In the genomic region with DNA sequence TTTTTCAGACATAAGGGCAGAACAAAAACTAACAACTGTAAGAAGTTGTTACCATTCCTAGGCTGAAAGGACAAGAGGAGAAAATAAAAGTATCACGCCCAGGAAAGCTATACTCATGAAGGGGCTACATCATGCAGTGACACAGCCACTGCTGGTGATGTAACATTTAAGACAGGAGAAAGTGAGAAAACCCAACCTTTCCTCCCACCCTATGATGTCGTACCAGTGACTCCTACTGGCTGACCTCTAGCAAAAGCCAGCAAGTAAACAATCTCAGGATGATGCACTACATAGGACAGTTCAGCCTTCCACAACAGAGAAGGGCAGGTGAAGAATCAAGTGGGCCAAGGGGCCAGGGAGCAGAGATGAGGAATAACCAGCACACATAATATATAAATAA, we compare ENCODE assay signal across 10 cellular contexts. TPM values are rescaled to one million over a fixed set of nuclear protein-coding genes. Genes with fewer than 3 reads are reported as not detected.
DNase-seq lines count a peak whose midpoint lies in the region; ATAC-seq and TF ChIP-seq lines count a peak whose summit lies in the region.
"Had no signal": no experiment of that assay in that cellular context is flagged by ENCODE, and none has a peak within 500 bp of the region (broad histone marks: within the 10 kb centered on the region; RNA-seq: fewer than 3 reads in every experiment).

No MANE protein-coding gene starts in this region.

- H3K4me3 ChIP-seq in GM12864 (ENCODE audit: low read depth, low read length) (no peak overlapping the region), foreskin fibroblast (ENCODE audit: low read depth in 1 of 2, low read length in 2 of 2) (no peak overlapping the region)
- no peak overlapping the region for H3K4me3 ChIP-seq in Jurkat, Clone E6-1 (ENCODE audit: low read length)

- CTCF ChIA-PET in WTC11 (lab: Charles Lee): interaction anchor here (0.7 to 1.0 kb wide), 2 partner anchors 87 to 399 kb away, joined by 3 read pairs; no protein-coding TSS in a partner anchor

- H3K27me3 Mint-ChIP-seq in WTC11 (ENCODE audit: low read depth): no peaks in the 10 kb centered on the region; the same call in 1 of the 2 replicates

- DNase-seq in GM12864 (ENCODE audit: low read depth): no peak
- peak; percentile 14 for DNase-seq in Jurkat, Clone E6-1 (ENCODE audit: low read depth, low spot score)
- peak; percentile 21 for DNase-seq in WTC11 (ENCODE audit: low spot score)
- peak; percentile 41 for DNase-seq in medulla oblongata (ENCODE audit: extremely low spot score)
- no peak for DNase-seq in NCI-H446 (lab: John Stamatoyannopoulos, UW)
- DNase-seq in GM03348 (ENCODE audit: low spot score): no peak
- DNase-seq in foreskin fibroblast: no peak
- DNase-seq: activated T-cell treated with anti-CD3 and anti-CD28 coated beads, Interleukin-2, amount 50 U/mL, for 1 hour; kidney had no signal

- H3K9me3 Mint-ChIP-seq in WTC11: peaks cover 4% of the 10 kb centered on the region; the same call in 1 of the 2 replicates

- H3K4me3 Mint-ChIP-seq in WTC11: no peak overlapping the region

- H3K27ac Mint-ChIP-seq in WTC11: no peak overlapping the region

- peak; percentile 38 for TF ChIP-seq CTCF in GM12864 (IDR thresholded peaks at IDR 0.05; ENCODE audit: low read depth, low read length, missing control alignments)
- TF ChIP-seq CTCF in WTC11 (IDR thresholded peaks at IDR 0.05): no peak
- no peak for TF ChIP-seq CTCF in foreskin fibroblast (IDR thresholded peaks at IDR 0.05; ENCODE audit: low read depth, low read length)

- H3K36me3 Mint-ChIP-seq in WTC11: no peaks in the 10 kb centered on the region

- POLR2A ChIA-PET in WTC11 (lab: Charles Lee): no interaction called here

- peak; percentile 95 for ATAC-seq in WTC11

- no peaks in the 10 kb centered on the region for H3K4me1 Mint-ChIP-seq in WTC11

TF ChIP-seq in WTC11, 78 proteins besides CTCF, POLR2A, EP300 and RAD21:
- TF ChIP-seq, protein P1, sequence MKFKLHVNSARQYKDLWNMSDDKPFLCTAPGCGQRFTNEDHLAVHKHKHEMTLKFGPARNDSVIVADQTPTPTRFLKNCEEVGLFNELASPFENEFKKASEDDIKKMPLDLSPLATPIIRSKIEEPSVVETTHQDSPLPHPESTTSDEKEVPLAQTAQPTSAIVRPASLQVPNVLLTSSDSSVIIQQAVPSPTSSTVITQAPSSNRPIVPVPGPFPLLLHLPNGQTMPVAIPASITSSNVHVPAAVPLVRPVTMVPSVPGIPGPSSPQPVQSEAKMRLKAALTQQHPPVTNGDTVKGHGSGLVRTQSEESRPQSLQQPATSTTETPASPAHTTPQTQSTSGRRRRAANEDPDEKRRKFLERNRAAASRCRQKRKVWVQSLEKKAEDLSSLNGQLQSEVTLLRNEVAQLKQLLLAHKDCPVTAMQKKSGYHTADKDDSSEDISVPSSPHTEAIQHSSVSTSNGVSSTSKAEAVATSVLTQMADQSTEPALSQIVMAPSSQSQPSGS (CRISPR knock-in tag; IDR thresholded peaks at IDR 0.05; ENCODE audit: borderline replicate concordance, low read depth): no peak
- TF ChIP-seq CREB1 (CRISPR knock-in tag; IDR thresholded peaks at IDR 0.05): no peak
- TF ChIP-seq, protein P2, sequence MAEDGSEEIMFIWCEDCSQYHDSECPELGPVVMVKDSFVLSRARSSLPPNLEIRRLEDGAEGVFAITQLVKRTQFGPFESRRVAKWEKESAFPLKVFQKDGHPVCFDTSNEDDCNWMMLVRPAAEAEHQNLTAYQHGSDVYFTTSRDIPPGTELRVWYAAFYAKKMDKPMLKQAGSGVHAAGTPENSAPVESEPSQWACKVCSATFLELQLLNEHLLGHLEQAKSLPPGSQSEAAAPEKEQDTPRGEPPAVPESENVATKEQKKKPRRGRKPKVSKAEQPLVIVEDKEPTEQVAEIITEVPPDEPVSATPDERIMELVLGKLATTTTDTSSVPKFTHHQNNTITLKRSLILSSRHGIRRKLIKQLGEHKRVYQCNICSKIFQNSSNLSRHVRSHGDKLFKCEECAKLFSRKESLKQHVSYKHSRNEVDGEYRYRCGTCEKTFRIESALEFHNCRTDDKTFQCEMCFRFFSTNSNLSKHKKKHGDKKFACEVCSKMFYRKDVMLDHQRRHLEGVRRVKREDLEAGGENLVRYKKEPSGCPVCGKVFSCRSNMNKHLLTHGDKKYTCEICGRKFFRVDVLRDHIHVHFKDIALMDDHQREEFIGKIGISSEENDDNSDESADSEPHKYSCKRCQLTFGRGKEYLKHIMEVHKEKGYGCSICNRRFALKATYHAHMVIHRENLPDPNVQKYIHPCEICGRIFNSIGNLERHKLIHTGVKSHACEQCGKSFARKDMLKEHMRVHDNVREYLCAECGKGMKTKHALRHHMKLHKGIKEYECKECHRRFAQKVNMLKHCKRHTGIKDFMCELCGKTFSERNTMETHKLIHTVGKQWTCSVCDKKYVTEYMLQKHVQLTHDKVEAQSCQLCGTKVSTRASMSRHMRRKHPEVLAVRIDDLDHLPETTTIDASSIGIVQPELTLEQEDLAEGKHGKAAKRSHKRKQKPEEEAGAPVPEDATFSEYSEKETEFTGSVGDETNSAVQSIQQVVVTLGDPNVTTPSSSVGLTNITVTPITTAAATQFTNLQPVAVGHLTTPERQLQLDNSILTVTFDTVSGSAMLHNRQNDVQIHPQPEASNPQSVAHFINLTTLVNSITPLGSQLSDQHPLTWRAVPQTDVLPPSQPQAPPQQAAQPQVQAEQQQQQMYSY (CRISPR knock-in tag; IDR thresholded peaks at IDR 0.05): no peak
- no peak for TF ChIP-seq HMGA2 (CRISPR knock-in tag; IDR thresholded peaks at IDR 0.05)
- TF ChIP-seq, protein P3, sequence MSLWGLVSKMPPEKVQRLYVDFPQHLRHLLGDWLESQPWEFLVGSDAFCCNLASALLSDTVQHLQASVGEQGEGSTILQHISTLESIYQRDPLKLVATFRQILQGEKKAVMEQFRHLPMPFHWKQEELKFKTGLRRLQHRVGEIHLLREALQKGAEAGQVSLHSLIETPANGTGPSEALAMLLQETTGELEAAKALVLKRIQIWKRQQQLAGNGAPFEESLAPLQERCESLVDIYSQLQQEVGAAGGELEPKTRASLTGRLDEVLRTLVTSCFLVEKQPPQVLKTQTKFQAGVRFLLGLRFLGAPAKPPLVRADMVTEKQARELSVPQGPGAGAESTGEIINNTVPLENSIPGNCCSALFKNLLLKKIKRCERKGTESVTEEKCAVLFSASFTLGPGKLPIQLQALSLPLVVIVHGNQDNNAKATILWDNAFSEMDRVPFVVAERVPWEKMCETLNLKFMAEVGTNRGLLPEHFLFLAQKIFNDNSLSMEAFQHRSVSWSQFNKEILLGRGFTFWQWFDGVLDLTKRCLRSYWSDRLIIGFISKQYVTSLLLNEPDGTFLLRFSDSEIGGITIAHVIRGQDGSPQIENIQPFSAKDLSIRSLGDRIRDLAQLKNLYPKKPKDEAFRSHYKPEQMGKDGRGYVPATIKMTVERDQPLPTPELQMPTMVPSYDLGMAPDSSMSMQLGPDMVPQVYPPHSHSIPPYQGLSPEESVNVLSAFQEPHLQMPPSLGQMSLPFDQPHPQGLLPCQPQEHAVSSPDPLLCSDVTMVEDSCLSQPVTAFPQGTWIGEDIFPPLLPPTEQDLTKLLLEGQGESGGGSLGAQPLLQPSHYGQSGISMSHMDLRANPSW (CRISPR knock-in tag; conservative IDR thresholded peaks at IDR 0.05; ENCODE audit: low read depth): no peak
- TF ChIP-seq, protein P4, sequence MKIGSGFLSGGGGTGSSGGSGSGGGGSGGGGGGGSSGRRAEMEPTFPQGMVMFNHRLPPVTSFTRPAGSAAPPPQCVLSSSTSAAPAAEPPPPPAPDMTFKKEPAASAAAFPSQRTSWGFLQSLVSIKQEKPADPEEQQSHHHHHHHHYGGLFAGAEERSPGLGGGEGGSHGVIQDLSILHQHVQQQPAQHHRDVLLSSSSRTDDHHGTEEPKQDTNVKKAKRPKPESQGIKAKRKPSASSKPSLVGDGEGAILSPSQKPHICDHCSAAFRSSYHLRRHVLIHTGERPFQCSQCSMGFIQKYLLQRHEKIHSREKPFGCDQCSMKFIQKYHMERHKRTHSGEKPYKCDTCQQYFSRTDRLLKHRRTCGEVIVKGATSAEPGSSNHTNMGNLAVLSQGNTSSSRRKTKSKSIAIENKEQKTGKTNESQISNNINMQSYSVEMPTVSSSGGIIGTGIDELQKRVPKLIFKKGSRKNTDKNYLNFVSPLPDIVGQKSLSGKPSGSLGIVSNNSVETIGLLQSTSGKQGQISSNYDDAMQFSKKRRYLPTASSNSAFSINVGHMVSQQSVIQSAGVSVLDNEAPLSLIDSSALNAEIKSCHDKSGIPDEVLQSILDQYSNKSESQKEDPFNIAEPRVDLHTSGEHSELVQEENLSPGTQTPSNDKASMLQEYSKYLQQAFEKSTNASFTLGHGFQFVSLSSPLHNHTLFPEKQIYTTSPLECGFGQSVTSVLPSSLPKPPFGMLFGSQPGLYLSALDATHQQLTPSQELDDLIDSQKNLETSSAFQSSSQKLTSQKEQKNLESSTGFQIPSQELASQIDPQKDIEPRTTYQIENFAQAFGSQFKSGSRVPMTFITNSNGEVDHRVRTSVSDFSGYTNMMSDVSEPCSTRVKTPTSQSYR (CRISPR knock-in tag; IDR thresholded peaks at IDR 0.05): no peak

RNA-seq across cellular contexts. Expression of a gene that starts 14.0 kb away (rescaled TPM):
- polyA plus RNA-seq in Jurkat, Clone E6-1 (2012; ENCODE audit: insufficient read depth, insufficient read length): not detected
- not detected in 3 replicates for total RNA-seq in WTC11 (2021)
- total RNA-seq: kidney, posterior vena cava had no signal

RNA-seq across cellular contexts. Expression of a gene that starts 24.0 kb away (rescaled TPM):
- polyA plus RNA-seq in Jurkat, Clone E6-1 (2012; ENCODE audit: insufficient read depth, insufficient read length): not detected
- not detected in 3 replicates for total RNA-seq in WTC11 (2021)

RNA-seq across cellular contexts. Expression of a gene that starts 28.2 kb away (rescaled TPM):
- polyA plus RNA-seq in Jurkat, Clone E6-1 (2012; ENCODE audit: insufficient read depth, insufficient read length): not detected
- 0.04 TPM in 1 of 3 replicates, not detected in the others for total RNA-seq in WTC11 (2021)

RNA-seq across cellular contexts. Expression of a gene that starts 36.5 kb away (rescaled TPM):
- polyA plus RNA-seq in Jurkat, Clone E6-1 (2012; ENCODE audit: insufficient read depth, insufficient read length): not detected
- not detected in 3 replicates for total RNA-seq in WTC11 (2021)
- total RNA-seq: kidney, posterior vena cava had no signal

RNA-seq across cellular contexts. Expression of a gene that starts 49.4 kb away (rescaled TPM):
- polyA plus RNA-seq in Jurkat, Clone E6-1 (2012; ENCODE audit: insufficient read depth, insufficient read length): not detected
- total RNA-seq in WTC11 (2021): not detected in 3 replicates
- total RNA-seq: kidney, posterior vena cava had no signal

Comparison
In these comparisons a context has a peak if more than half of its experiments do, and no peak if none do; other contexts are left out.
1. DNase-seq: peak in Jurkat, Clone E6-1 (single experiment), WTC11 (single experiment) and medulla oblongata (single experiment); none in GM12864 (single experiment), NCI-H446 (0 of 2), GM03348 (single experiment) and foreskin fibroblast (0 of 2).